8 cellular contexts compared by ENCODE assay signal in the genomic region with DNA sequence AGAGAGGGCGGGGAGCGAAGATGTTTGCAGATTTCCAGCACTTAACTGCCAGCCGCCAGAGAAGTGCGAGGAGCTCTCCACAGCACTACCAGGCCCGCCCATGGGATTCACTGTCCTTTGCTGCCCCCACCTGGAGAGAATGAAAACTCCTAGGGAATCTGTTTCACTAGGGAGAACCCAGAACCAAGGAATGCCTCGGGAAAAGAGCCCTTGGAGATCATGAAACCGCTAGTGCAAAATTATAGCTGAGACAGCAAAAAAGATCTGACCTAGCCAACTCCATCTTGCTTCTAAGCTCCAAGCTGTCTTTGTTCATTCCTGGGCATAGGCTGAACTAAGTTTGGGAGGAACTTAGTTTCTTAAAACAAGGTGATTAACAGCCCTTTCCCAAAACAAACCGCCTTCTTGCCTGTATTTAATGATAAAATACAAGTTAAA.
DNase-seq lines count a peak whose midpoint lies in the region; ATAC-seq, FAIRE-seq and TF ChIP-seq lines count a peak whose summit lies in the region.

No MANE protein-coding gene starts in this region.

- POLR2A ChIA-PET in HepG2 (lab: Yijun Ruan, JAX), result interaction anchor here (0.7 to 1.7 kb wide), 3 partner anchors 25 to 128 kb away, joined by 3 to 4 read pairs (median 3); a partner anchor contains a TSS

- intact Hi-C loops in activated CD4-positive, alpha-beta T cell treated with anti-CD3 and anti-CD28 coated beads, Interleukin-2, amount 10 ng/mL, durations not matched to agents 24 days and 14 days (cut with micrococcal nuclease), result loop anchor here (5.0 to 10.0 kb wide), 2 partner anchors 574 to 1662 kb away; no protein-coding TSS in a partner anchor
- intact Hi-C loops in HepG2 (cut with micrococcal nuclease; ENCODE audit: unreplicated experiment), result no loop called here

- H3K27ac ChIP-seq in coronary artery (no peak overlapping the region), HepG2 (ENCODE audit: extremely low read length, insufficient read depth, low read length) (no peak overlapping the region)

- H3K27me3 ChIP-seq in HepG2 (ENCODE audit: control insufficient read depth in 1 of 2, insufficient read depth in 2 of 2, low read length in 2 of 2), result peaks cover 2 to 9% of the 10 kb centered on the region in 2 experiments; a peak in 4 of 5 replicates

- TF ChIP-seq RAD21 in HepG2 (CRISPR knock-in tag; IDR thresholded peaks at IDR 0.05), result peak; percentile 72

- DNase-seq in D721Med (ENCODE audit: insufficient read length, low spot score) (no peak), NCI-H69 (lab: John Stamatoyannopoulos, UW) (peak; percentile 94), coronary artery (ENCODE audit: low spot score) (peak; percentile 79), HepG2 (ENCODE audit: low spot score) (peak; percentile 76)
- DNase-seq in activated CD4-positive, alpha-beta T cell treated with anti-CD3 and anti-CD28 coated beads, Interleukin-2, amount 10 ng/mL, durations not matched to agents 24 days and 14 days, result peak; percentile 92
- DNase-seq in stimulated activated CD4-positive, alpha-beta T cell treated with anti-CD3 and anti-CD28 coated beads, Interleukin-4, amount 100 ng/mL, for 48 hours (ENCODE audit: low read depth in 2 of 2), result peak; percentile 48 to 54

- H3K4me3 Mint-ChIP-seq in activated CD4-positive, alpha-beta T cell treated with anti-CD3 and anti-CD28 coated beads, Interleukin-2, amount 10 ng/mL, durations not matched to agents 24 days and 14 days, result no peak overlapping the region

- peaks cover 14% of the 10 kb centered on the region for H3K4me1 Mint-ChIP-seq in activated CD4-positive, alpha-beta T cell treated with anti-CD3 and anti-CD28 coated beads, Interleukin-2, amount 10 ng/mL, durations not matched to agents 24 days and 14 days

- peaks cover 10% of the 10 kb centered on the region for H3K27me3 Mint-ChIP-seq in activated CD4-positive, alpha-beta T cell treated with anti-CD3 and anti-CD28 coated beads, Interleukin-2, amount 10 ng/mL, durations not matched to agents 24 days and 14 days

- peak overlapping the region; percentile 41; the same call in 1 of the 2 replicates for H3K4me2 ChIP-seq in HepG2 (ENCODE audit: low read depth, low read length)

- 11% methylated on average over 8 of the region's 8 CpGs for WGBS in HepG2 (ENCODE audit: low lambda C conversion rate)

- H4K20me1 ChIP-seq in HepG2 (ENCODE audit: insufficient read depth, low read length), result no peaks in the 10 kb centered on the region

- ATAC-seq in HG03354 (IDR thresholded peaks at IDR 0.05; ENCODE audit: poor library complexity, severe bottlenecking, unreplicated experiment) (peak; percentile 65), HepG2 (peak; percentile 97), HG03571 (IDR thresholded peaks at IDR 0.05; ENCODE audit: unreplicated experiment) (no peak)

- H3K36me3 Mint-ChIP-seq in activated CD4-positive, alpha-beta T cell treated with anti-CD3 and anti-CD28 coated beads, Interleukin-2, amount 10 ng/mL, durations not matched to agents 24 days and 14 days (ENCODE audit: low read depth), result no peaks in the 10 kb centered on the region

- H3K9ac ChIP-seq in HepG2 (ENCODE audit: insufficient read depth, low read depth, low read length), result no peak overlapping the region

- no peaks in the 10 kb centered on the region for H3K36me3 ChIP-seq in HepG2 (replicated peaks in 1 of 2; ENCODE audit: control insufficient read depth in 1 of 2, insufficient read depth in 2 of 2, low read length in 2 of 2)

- H3K4me3 ChIP-seq in coronary artery (no peak overlapping the region), HepG2 (replicated peaks in 1 of 3; ENCODE audit: insufficient read depth in 1 of 3, low read depth in 2 of 3, low read length in 3 of 3) (no peak overlapping the region)

- no peaks in the 10 kb centered on the region for H3K9me3 ChIP-seq in HepG2 (ENCODE audit: low read length)

- H3K9me3 Mint-ChIP-seq in activated CD4-positive, alpha-beta T cell treated with anti-CD3 and anti-CD28 coated beads, Interleukin-2, amount 10 ng/mL, durations not matched to agents 24 days and 14 days, result no peaks in the 10 kb centered on the region

- H2AFZ ChIP-seq in HepG2 (ENCODE audit: low read length), result no peak overlapping the region

- TF ChIP-seq CTCF in D721Med (IDR thresholded peaks at IDR 0.05; ENCODE audit: insufficient read depth, missing control alignments) (peak; percentile 80), coronary artery (IDR thresholded peaks at IDR 0.05) (peak; percentile 62), HepG2 (CRISPR knock-in tag; IDR thresholded peaks at IDR 0.05) (peak; percentile 90)

- CTCF ChIA-PET in HepG2 (lab: Yijun Ruan, JAX; ENCODE audit: low intra/inter-chr PET ratio, low total read pairs), result interaction anchor here (0.8 to 1.7 kb wide), 4 partner anchors 11 to 1301 kb away, joined by 3 to 7 read pairs (median 4); no protein-coding TSS in a partner anchor

- TF ChIP-seq EP300 in HepG2 (IDR thresholded peaks at IDR 0.05; ENCODE audit: low read depth in 2 of 2, low read length in 2 of 2), result no peak
- TF ChIP-seq EP300 in HepG2 (CRISPR knock-in tag; IDR thresholded peaks at IDR 0.05; ENCODE audit: borderline replicate concordance), result no peak

- TF ChIP-seq POLR2A in HepG2 (IDR thresholded peaks at IDR 0.05; ENCODE audit: insufficient read depth in 1 of 2, low read depth in 2 of 2, low read length in 2 of 2), result no peak

- no peaks in the 10 kb centered on the region for H3K79me2 ChIP-seq in HepG2 (ENCODE audit: insufficient read depth, low read length)

- peaks cover 31% of the 10 kb centered on the region for H3K4me1 ChIP-seq in HepG2 (ENCODE audit: insufficient read depth, low read length)

- no peak overlapping the region for H3K27ac Mint-ChIP-seq in activated CD4-positive, alpha-beta T cell treated with anti-CD3 and anti-CD28 coated beads, Interleukin-2, amount 10 ng/mL, durations not matched to agents 24 days and 14 days

- FAIRE-seq in D721Med (lab: Jason Lieb, UNC) (no peak), HepG2 (lab: Jason Lieb, UNC) (peak; percentile 90)

- in situ Hi-C loops in HepG2 (cut with HindIII; ENCODE audit: extremely low pct_ligation_motif_present, low pct_unique_long_range_greater_than_20kb), result no loop called here

- no TSS peak for BruUV-seq in HepG2 (replicated peaks; lab: Mats Ljungman, UMichigan)

TF ChIP-seq in HepG2, 621 proteins besides CTCF, POLR2A, EP300 and RAD21 (continues in another document):
- TF ChIP-seq, protein P1, sequence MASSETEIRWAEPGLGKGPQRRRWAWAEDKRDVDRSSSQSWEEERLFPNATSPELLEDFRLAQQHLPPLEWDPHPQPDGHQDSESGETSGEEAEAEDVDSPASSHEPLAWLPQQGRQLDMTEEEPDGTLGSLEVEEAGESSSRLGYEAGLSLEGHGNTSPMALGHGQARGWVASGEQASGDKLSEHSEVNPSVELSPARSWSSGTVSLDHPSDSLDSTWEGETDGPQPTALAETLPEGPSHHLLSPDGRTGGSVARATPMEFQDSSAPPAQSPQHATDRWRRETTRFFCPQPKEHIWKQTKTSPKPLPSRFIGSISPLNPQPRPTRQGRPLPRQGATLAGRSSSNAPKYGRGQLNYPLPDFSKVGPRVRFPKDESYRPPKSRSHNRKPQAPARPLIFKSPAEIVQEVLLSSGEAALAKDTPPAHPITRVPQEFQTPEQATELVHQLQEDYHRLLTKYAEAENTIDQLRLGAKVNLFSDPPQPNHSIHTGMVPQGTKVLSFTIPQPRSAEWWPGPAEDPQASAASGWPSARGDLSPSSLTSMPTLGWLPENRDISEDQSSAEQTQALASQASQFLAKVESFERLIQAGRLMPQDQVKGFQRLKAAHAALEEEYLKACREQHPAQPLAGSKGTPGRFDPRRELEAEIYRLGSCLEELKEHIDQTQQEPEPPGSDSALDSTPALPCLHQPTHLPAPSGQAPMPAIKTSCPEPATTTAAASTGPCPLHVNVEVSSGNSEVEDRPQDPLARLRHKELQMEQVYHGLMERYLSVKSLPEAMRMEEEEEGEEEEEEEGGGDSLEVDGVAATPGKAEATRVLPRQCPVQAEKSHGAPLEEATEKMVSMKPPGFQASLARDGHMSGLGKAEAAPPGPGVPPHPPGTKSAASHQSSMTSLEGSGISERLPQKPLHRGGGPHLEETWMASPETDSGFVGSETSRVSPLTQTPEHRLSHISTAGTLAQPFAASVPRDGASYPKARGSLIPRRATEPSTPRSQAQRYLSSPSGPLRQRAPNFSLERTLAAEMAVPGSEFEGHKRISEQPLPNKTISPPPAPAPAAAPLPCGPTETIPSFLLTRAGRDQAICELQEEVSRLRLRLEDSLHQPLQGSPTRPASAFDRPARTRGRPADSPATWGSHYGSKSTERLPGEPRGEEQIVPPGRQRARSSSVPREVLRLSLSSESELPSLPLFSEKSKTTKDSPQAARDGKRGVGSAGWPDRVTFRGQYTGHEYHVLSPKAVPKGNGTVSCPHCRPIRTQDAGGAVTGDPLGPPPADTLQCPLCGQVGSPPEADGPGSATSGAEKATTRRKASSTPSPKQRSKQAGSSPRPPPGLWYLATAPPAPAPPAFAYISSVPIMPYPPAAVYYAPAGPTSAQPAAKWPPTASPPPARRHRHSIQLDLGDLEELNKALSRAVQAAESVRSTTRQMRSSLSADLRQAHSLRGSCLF (CRISPR knock-in tag; IDR thresholded peaks at IDR 0.05; ENCODE audit: borderline replicate concordance), result no peak
- TF ChIP-seq ARNTL (CRISPR knock-in tag; IDR thresholded peaks at IDR 0.05) (no peak), CHD2 (IDR thresholded peaks at IDR 0.05; ENCODE audit: low read depth, low read length) (no peak), ZNF333 (CRISPR knock-in tag; IDR thresholded peaks at IDR 0.05; ENCODE audit: borderline replicate concordance) (no peak), ERF (CRISPR knock-in tag; IDR thresholded peaks at IDR 0.05) (peak; percentile 57; the same call in 1 of the 2 replicates), SMC3 (IDR thresholded peaks at IDR 0.05; ENCODE audit: low read length) (peak; percentile 75), XRCC5 (optimal IDR thresholded peaks at IDR 0.05; ENCODE audit: low read length) (peak; percentile 58), MXI1 (IDR thresholded peaks at IDR 0.05; ENCODE audit: borderline replicate concordance, low read depth, low read length) (0 out of 3 replicates have a peak, but pooled peaks have one; percentile 14), STAG1 (CRISPR knock-in tag; IDR thresholded peaks at IDR 0.05) (peak; percentile 90), DNMT1 (CRISPR knock-in tag; IDR thresholded peaks at IDR 0.05) (no peak), ISL2 (CRISPR knock-in tag; IDR thresholded peaks at IDR 0.05) (no peak), RFX5 (IDR thresholded peaks at IDR 0.05; ENCODE audit: low read depth, low read length) (no peak)
- TF ChIP-seq, protein P2, sequence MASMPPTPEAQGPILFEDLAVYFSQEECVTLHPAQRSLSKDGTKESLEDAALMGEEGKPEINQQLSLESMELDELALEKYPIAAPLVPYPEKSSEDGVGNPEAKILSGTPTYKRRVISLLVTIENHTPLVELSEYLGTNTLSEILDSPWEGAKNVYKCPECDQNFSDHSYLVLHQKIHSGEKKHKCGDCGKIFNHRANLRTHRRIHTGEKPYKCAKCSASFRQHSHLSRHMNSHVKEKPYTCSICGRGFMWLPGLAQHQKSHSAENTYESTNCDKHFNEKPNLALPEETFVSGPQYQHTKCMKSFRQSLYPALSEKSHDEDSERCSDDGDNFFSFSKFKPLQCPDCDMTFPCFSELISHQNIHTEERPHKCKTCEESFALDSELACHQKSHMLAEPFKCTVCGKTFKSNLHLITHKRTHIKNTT (CRISPR knock-in tag; IDR thresholded peaks at IDR 0.05), result no peak
